10 cellular contexts compared by ENCODE assay signal in genomic region chr12:75183967-75184366, GRCh38. TPM values are rescaled to one million over a fixed set of nuclear protein-coding genes. Genes with fewer than 3 reads are reported as not detected.
"Had no signal": no experiment of that assay in that cellular context is flagged by ENCODE, and none has a peak within 500 bp of the region (broad histone marks: within the 10 kb centered on the region; RNA-seq: fewer than 3 reads in every experiment).

No MANE protein-coding gene starts in this region.

- DNase-seq: H7, HFFc6, KG1 had no signal

- H3K9me3 ChIP-seq: HAP-1 had no signal

- ATAC-seq: GM23338, HCT116 had no signal

- H3K4me1 ChIP-seq: HAP-1 had no signal

- H3K36me3 ChIP-seq: HAP-1 had no signal

- H3K4me2 ChIP-seq: GM23338 had no signal

- H3K27ac ChIP-seq: HL-60 had no signal

- H3K4me3 ChIP-seq: GM23338, HAP-1 had no signal

- H2AFZ ChIP-seq: GM23338 had no signal

RNA-seq across cellular contexts. Expression of gene KCNC2, which starts 25.7 kb away (rescaled TPM):
- total RNA-seq: H4, H7, HFFc6, HT1080 had no signal
- polyA plus RNA-seq: GM23338, IgD-negative memory B cell had no signal
